In the genomic region with DNA sequence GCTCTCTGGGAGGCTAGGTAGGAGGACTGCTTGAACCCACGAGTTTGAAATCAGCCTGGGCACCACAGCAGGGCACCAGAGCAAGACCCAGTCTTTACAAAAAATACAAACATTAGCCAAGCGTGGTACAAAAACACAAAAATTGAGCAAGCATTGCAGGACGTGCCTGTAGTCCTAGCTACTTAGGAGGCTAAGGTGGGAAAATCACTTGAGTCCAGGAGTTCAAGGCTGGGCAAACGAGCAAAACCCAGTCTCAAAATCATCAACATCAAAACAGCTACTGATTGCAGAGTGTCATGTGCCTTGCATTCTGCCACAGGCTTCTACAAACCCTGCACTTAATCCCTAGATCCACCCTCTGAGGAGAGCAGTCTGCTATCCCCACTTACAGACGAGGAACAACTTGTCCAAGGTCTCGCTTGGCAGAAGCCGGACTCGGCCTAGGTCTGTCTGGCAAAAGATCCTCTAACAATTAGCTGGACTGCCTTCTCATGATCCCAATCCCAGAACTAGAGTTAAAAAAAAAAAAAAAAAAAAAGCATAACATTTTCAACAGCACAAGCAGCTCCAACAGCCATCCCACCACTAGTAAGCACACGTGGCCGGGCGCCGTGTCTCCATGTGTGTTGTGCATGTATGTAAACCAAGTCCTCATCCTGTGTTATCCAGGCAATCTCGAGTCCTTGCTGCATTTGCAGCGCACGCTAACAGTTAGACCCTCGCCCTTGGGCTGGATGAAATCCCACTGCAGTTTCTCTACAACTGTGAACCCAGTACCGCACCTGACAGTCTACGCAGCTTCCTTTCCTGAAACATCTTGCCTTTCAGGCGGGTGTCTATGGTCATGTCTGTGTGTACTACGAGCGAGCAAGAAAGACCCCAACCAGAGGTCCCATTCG, we compare ENCODE assay signal across 8 cellular contexts. TPM values are rescaled to one million over a fixed set of nuclear protein-coding genes. Genes with fewer than 3 reads are reported as not detected.
DNase-seq lines count a peak whose midpoint lies in the region; ATAC-seq and TF ChIP-seq lines count a peak whose summit lies in the region.

No MANE protein-coding gene starts in this region.

- H3K36me3 Mint-ChIP-seq in activated B cell treated with CpG ODN at 0.5 μM for 24 hours (ENCODE audit: low read depth) = peaks cover 32% of the 10 kb centered on the region
- peaks cover 11% of the 10 kb centered on the region for H3K36me3 Mint-ChIP-seq in stimulated activated memory B cell treated with anti-CD40 and anti-IgM and Interleukin-4, amounts not matched to agents 10 μg/mL and 1 μg/mL and 100 μg/mL, for 72 hours

- H3K27me3 ChIP-seq in HUES48 (ENCODE audit: control insufficient read depth, insufficient read depth, low read length) (no peaks in the 10 kb centered on the region), right cardiac atrium (ENCODE audit: control insufficient read depth, insufficient read depth) (no peaks in the 10 kb centered on the region)

- no peak for TF ChIP-seq CTCF in activated B cell treated with CpG ODN at 0.5 μM for 24 hours (IDR thresholded peaks at IDR 0.05)

- peak overlapping the region; percentile 100 for H3K27ac Mint-ChIP-seq in activated B cell treated with CpG ODN at 0.5 μM for 24 hours
- H3K27ac Mint-ChIP-seq in stimulated activated memory B cell treated with anti-CD40 and anti-IgM and Interleukin-4, amounts not matched to agents 10 μg/mL and 1 μg/mL and 100 μg/mL, for 72 hours = peak overlapping the region; percentile 97

- H3K4me1 ChIP-seq in HUES48 (ENCODE audit: control insufficient read depth, insufficient read depth, low read length) = peaks cover 18% of the 10 kb centered on the region
- peaks cover 18% of the 10 kb centered on the region for H3K4me1 ChIP-seq in right cardiac atrium (ENCODE audit: control insufficient read depth, insufficient read depth, low read length)

- DNase-seq in activated B cell treated with CpG ODN at 0.5 μM for 24 hours = no peak
- no peak for DNase-seq in right cardiac atrium
- DNase-seq in HuH-7.5 (ENCODE audit: low spot score) = no peak
- DNase-seq in NCI-H1417 (lab: John Stamatoyannopoulos, UW) = no peak

- H3K9ac ChIP-seq in HUES48 (ENCODE audit: low read depth, low read length) = no peak overlapping the region

- no peak overlapping the region for H3K27ac ChIP-seq in HUES48 (ENCODE audit: low read depth, low read length)
- H3K27ac ChIP-seq in right cardiac atrium (ENCODE audit: low read length) = no peak overlapping the region

- peaks cover 73% of the 10 kb centered on the region for H3K4me1 Mint-ChIP-seq in activated B cell treated with CpG ODN at 0.5 μM for 24 hours
- peaks cover 68% of the 10 kb centered on the region for H3K4me1 Mint-ChIP-seq in stimulated activated memory B cell treated with anti-CD40 and anti-IgM and Interleukin-4, amounts not matched to agents 10 μg/mL and 1 μg/mL and 100 μg/mL, for 72 hours

- 42% methylated on average over 22 of the region's 22 CpGs for WGBS in right cardiac atrium

- POLR2A ChIA-PET in activated B cell treated with CpG ODN at 0.5 μM for 24 hours (lab: Charles Lee) = interaction anchor here (0.6 to 12.3 kb wide), 10 partner anchors 22 to 769 kb away, joined by 5 to 277 read pairs (median 10); a partner anchor contains a TSS

- H3K9me3 Mint-ChIP-seq in activated B cell treated with CpG ODN at 0.5 μM for 24 hours = no peaks in the 10 kb centered on the region
- H3K9me3 Mint-ChIP-seq in stimulated activated memory B cell treated with anti-CD40 and anti-IgM and Interleukin-4, amounts not matched to agents 10 μg/mL and 1 μg/mL and 100 μg/mL, for 72 hours = no peaks in the 10 kb centered on the region

- ATAC-seq in activated B cell treated with CpG ODN at 0.5 μM for 24 hours (ENCODE audit: low read depth) (no peak), right cardiac atrium (no peak), HG03571 (IDR thresholded peaks at IDR 0.05; ENCODE audit: unreplicated experiment) (no peak), GM21619 (IDR thresholded peaks at IDR 0.05; ENCODE audit: unreplicated experiment) (no peak)
- no peak for ATAC-seq in stimulated activated memory B cell treated with anti-CD40 and anti-IgM and Interleukin-4, amounts not matched to agents 10 μg/mL and 1 μg/mL and 100 μg/mL, for 72 hours

- H3K4me3 ChIP-seq in HUES48 (ENCODE audit: low read depth, low read length) (peak overlapping the region; percentile 95), right cardiac atrium (ENCODE audit: low read length) (peak overlapping the region; percentile 70)

- peaks cover 11% of the 10 kb centered on the region; the same call in 1 of the 2 replicates for H3K36me3 ChIP-seq in HUES48 (ENCODE audit: control insufficient read depth, insufficient read depth, low read length)

- CTCF ChIA-PET in activated B cell treated with CpG ODN at 0.5 μM for 24 hours (lab: Charles Lee) = interaction anchor here (1.3 to 3.6 kb wide), 3 partner anchors 23 to 127 kb away, joined by 3 to 16 read pairs (median 5); a partner anchor contains a TSS

- no peaks in the 10 kb centered on the region for H3K27me3 Mint-ChIP-seq in activated B cell treated with CpG ODN at 0.5 μM for 24 hours
- no peaks in the 10 kb centered on the region for H3K27me3 Mint-ChIP-seq in stimulated activated memory B cell treated with anti-CD40 and anti-IgM and Interleukin-4, amounts not matched to agents 10 μg/mL and 1 μg/mL and 100 μg/mL, for 72 hours

- intact Hi-C loops in activated B cell treated with CpG ODN at 0.5 μM for 24 hours (cut with micrococcal nuclease) = loop anchor here (5.0 to 10.0 kb wide), 2 partner anchors 348 to 795 kb away; a partner anchor contains a TSS
- intact Hi-C loops in right cardiac atrium (cut with DNase I) = no loop called here

- H3K9me3 ChIP-seq in HUES48 (ENCODE audit: control insufficient read depth, insufficient read depth, low read length) (no peaks in the 10 kb centered on the region), right cardiac atrium (ENCODE audit: control insufficient read depth, low read length) (no peaks in the 10 kb centered on the region)

- peak overlapping the region; percentile 98 for H3K4me3 Mint-ChIP-seq in activated B cell treated with CpG ODN at 0.5 μM for 24 hours
- H3K4me3 Mint-ChIP-seq in stimulated activated memory B cell treated with anti-CD40 and anti-IgM and Interleukin-4, amounts not matched to agents 10 μg/mL and 1 μg/mL and 100 μg/mL, for 72 hours = peak overlapping the region; percentile 99

RNA-seq across cellular contexts. Expression of a gene that starts 2.0 kb away (rescaled TPM):
- 203 and 220 TPM in 2 replicates for total RNA-seq in activated B cell treated with CpG ODN at 0.5 μM for 24 hours
- 10 to 100 TPM; 39.3 to 43.5 (median 41.4) TPM for total RNA-seq in right cardiac atrium
- polyA plus RNA-seq in right cardiac atrium = 31.7 TPM

RNA-seq across cellular contexts. Expression of a gene that starts 23.1 kb away (rescaled TPM):
- total RNA-seq in activated B cell treated with CpG ODN at 0.5 μM for 24 hours = 32.2 and 32.9 TPM in 2 replicates
- total RNA-seq in right cardiac atrium = 10 to 100 TPM; 27.7 to 35.1 (median 31.3) TPM
- polyA plus RNA-seq in right cardiac atrium = 48.0 TPM

RNA-seq across cellular contexts. Expression of a gene that starts 27.0 kb away (rescaled TPM):
- 1.3 and 2.7 TPM in 2 replicates for total RNA-seq in activated B cell treated with CpG ODN at 0.5 μM for 24 hours
- 10 to 100 TPM; 17.2 to 20.5 (median 19.5) TPM for total RNA-seq in right cardiac atrium
- polyA plus RNA-seq in right cardiac atrium = 11.9 TPM

RNA-seq across cellular contexts. Expression of a gene that starts 28.2 kb away (rescaled TPM):
- total RNA-seq in activated B cell treated with CpG ODN at 0.5 μM for 24 hours (12.6 and 14.8 TPM in 2 replicates), right cardiac atrium (1 to 10 TPM in 3 of 4 donors, under 1 TPM in 1; 0.80 to 2.1 (median 1.3) TPM)
- 1.6 TPM for polyA plus RNA-seq in right cardiac atrium

RNA-seq across cellular contexts. Expression of a gene that starts 47.5 kb away (rescaled TPM):
- not detected in 2 replicates for total RNA-seq in activated B cell treated with CpG ODN at 0.5 μM for 24 hours
- 1 to 10 TPM in 2 of 4 donors, under 1 TPM in 2; 0.14 to 3.1 (median 0.75) TPM for total RNA-seq in right cardiac atrium
- polyA plus RNA-seq in right cardiac atrium = 0.72 TPM
